ENCODE assay signal across 16 cellular contexts in the genomic region with DNA sequence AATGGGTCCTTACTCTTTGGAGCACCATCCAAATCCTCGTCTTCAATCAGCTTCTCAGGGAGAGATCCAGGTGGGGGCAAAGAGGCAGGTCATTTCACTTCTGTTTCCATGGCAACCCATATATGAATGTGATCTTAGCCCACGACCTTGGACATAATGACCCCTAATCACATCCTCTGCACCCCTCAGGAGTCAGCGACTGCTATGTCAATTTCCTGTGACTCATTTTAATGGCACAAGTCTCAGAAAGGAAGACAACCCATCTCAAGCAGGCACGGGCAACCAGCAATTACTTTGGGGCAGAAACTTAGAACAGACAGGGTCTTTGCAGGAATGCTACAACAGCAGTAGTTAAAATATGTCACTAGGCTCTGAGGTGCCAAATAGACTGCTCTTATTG.
DNase-seq lines count a peak whose midpoint lies in the region; TF ChIP-seq lines count a peak whose summit lies in the region.
"Had no signal": no experiment of that assay in that cellular context is flagged by ENCODE, and none has a peak within 500 bp of the region (broad histone marks: within the 10 kb centered on the region; RNA-seq: fewer than 3 reads in every experiment).

No MANE protein-coding gene starts in this region.

- peak; percentile 17 for TF ChIP-seq EP300 in neural cell (conservative IDR thresholded peaks at IDR 0.05; ENCODE audit: poor library complexity, severe bottlenecking)

- H3K27ac ChIP-seq in neural cell (ENCODE audit: low read length): no peak overlapping the region
- H3K27ac ChIP-seq: 22Rv1; BLaER1 treated with 17β-estradiol and CSF1 and Interleukin-3, amounts not matched to agents 10 nM and 100 nM had no signal

- H3K4me2 ChIP-seq in neural cell (ENCODE audit: low read length): no peak overlapping the region
- H3K4me2 ChIP-seq: BLaER1 treated with 17β-estradiol and CSF1 and Interleukin-3, amounts not matched to agents 10 nM and 100 nM had no signal

- no peak for TF ChIP-seq RAD21 in neural cell (conservative IDR thresholded peaks at IDR 0.05)

- H4K20me1 ChIP-seq in neural cell (ENCODE audit: insufficient read depth): no peaks in the 10 kb centered on the region
- H4K20me1 ChIP-seq: BLaER1 treated with 17β-estradiol and CSF1 and Interleukin-3, amounts not matched to agents 10 nM and 100 nM had no signal

- no peak for TF ChIP-seq CTCF in neural cell (IDR thresholded peaks at IDR 0.05; ENCODE audit: poor library complexity, severe bottlenecking)

- no peak overlapping the region for H3K4me3 ChIP-seq in neural cell (ENCODE audit: low read length)
- H3K4me3 ChIP-seq: BLaER1 treated with 17β-estradiol and CSF1 and Interleukin-3, amounts not matched to agents 10 nM and 100 nM had no signal

- no peaks in the 10 kb centered on the region for H3F3A ChIP-seq in neural cell (ENCODE audit: insufficient read depth, low read length, poor library complexity, severe bottlenecking)

- no peaks in the 10 kb centered on the region for H3K27me3 ChIP-seq in neural cell (ENCODE audit: insufficient read depth, low read depth, low read length)
- H3K27me3 ChIP-seq: BE2C; BLaER1 treated with 17β-estradiol and CSF1 and Interleukin-3, amounts not matched to agents 10 nM and 100 nM had no signal

- no peak overlapping the region for H2AFZ ChIP-seq in neural cell (ENCODE audit: low read depth, low read length)

- no peaks in the 10 kb centered on the region for H3K36me3 ChIP-seq in neural cell (ENCODE audit: insufficient read depth, low read length)
- H3K36me3 ChIP-seq: BE2C; BLaER1 treated with 17β-estradiol and CSF1 and Interleukin-3, amounts not matched to agents 10 nM and 100 nM had no signal

- no peaks in the 10 kb centered on the region for H3K9me3 ChIP-seq in neural cell (ENCODE audit: low read length)
- H3K9me3 ChIP-seq: BE2C; BLaER1 treated with 17β-estradiol and CSF1 and Interleukin-3, amounts not matched to agents 10 nM and 100 nM had no signal

- H3K9ac ChIP-seq in neural cell (ENCODE audit: low read length): no peak overlapping the region
- H3K9ac ChIP-seq: BLaER1 treated with 17β-estradiol and CSF1 and Interleukin-3, amounts not matched to agents 10 nM and 100 nM had no signal

- DNase-seq in DMS53 (lab: John Stamatoyannopoulos, UW) (peak; percentile 30), DMS53 treated with DMSO at 0.1 percent for 48 hours (lab: John Stamatoyannopoulos, UW; ENCODE audit: unreplicated experiment) (no peak), NCI-H748 (lab: John Stamatoyannopoulos, UW; ENCODE audit: unreplicated experiment) (peak; percentile 14), NCI-H748 treated with DMSO at 0.1 percent for 48 hours (lab: John Stamatoyannopoulos, UW) (no peak)
- no peak for DNase-seq in activated CD4-positive, alpha-beta T cell treated with anti-CD3 and anti-CD28 coated beads, Interleukin-2, amount 50 U/mL, for 1 hour
- DNase-seq: ACHN; AML-193; BE2C; CD4-positive, alpha-beta T cell; CD8-positive, alpha-beta memory T cell; DMS 273 treated with DMSO at 0.1 percent for 48 hours; DND-41; H9 had no signal

- H3K9me2 ChIP-seq in neural cell (ENCODE audit: insufficient read depth, low read length): no peaks in the 10 kb centered on the region

- H3K79me2 ChIP-seq in neural cell (replicated peaks; ENCODE audit: insufficient read depth, low read length): no peaks in the 10 kb centered on the region

TF ChIP-seq in neural cell, 6 proteins besides CTCF, POLR2A, EP300 and RAD21:
- no peak for TF ChIP-seq TAF1 (IDR thresholded peaks at IDR 0.05; ENCODE audit: low read depth)
- no peak for TF ChIP-seq POLR2AphosphoS5 (IDR thresholded peaks at IDR 0.05)
- no peak for TF ChIP-seq MXI1 (conservative IDR thresholded peaks at IDR 0.05; ENCODE audit: poor library complexity, severe bottlenecking)
- TF ChIP-seq, protein P1, sequence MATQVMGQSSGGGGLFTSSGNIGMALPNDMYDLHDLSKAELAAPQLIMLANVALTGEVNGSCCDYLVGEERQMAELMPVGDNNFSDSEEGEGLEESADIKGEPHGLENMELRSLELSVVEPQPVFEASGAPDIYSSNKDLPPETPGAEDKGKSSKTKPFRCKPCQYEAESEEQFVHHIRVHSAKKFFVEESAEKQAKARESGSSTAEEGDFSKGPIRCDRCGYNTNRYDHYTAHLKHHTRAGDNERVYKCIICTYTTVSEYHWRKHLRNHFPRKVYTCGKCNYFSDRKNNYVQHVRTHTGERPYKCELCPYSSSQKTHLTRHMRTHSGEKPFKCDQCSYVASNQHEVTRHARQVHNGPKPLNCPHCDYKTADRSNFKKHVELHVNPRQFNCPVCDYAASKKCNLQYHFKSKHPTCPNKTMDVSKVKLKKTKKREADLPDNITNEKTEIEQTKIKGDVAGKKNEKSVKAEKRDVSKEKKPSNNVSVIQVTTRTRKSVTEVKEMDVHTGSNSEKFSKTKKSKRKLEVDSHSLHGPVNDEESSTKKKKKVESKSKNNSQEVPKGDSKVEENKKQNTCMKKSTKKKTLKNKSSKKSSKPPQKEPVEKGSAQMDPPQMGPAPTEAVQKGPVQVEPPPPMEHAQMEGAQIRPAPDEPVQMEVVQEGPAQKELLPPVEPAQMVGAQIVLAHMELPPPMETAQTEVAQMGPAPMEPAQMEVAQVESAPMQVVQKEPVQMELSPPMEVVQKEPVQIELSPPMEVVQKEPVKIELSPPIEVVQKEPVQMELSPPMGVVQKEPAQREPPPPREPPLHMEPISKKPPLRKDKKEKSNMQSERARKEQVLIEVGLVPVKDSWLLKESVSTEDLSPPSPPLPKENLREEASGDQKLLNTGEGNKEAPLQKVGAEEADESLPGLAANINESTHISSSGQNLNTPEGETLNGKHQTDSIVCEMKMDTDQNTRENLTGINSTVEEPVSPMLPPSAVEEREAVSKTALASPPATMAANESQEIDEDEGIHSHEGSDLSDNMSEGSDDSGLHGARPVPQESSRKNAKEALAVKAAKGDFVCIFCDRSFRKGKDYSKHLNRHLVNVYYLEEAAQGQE (IDR thresholded peaks at IDR 0.05; ENCODE audit: borderline replicate concordance): no peak
- no peak for TF ChIP-seq EZH2 (IDR thresholded peaks at IDR 0.05; ENCODE audit: borderline replicate concordance, insufficient read depth, low read length, poor library complexity, severe bottlenecking)
- no peak for TF ChIP-seq SMC3 (conservative IDR thresholded peaks at IDR 0.05; ENCODE audit: poor library complexity)

Comparison
In these comparisons a context has a peak if more than half of its experiments do, and no peak if none do; other contexts are left out.
1. DNase-seq: peak in DMS53 (single experiment) and NCI-H748 (single experiment); none in DMS53 treated with DMSO at 0.1 percent for 48 hours (single experiment), NCI-H748 treated with DMSO at 0.1 percent for 48 hours (single experiment) and activated CD4-positive, alpha-beta T cell treated with anti-CD3 and anti-CD28 coated beads, Interleukin-2, amount 50 U/mL, for 1 hour (single experiment).